8 cellular contexts compared by ENCODE assay signal in genomic region chr6:32970413-32971244, GRCh38. TPM values are rescaled to one million over a fixed set of nuclear protein-coding genes. Genes with fewer than 3 reads are reported as not detected.
DNase-seq lines count a peak whose midpoint lies in the region; ATAC-seq and TF ChIP-seq lines count a peak whose summit lies in the region.

No MANE protein-coding gene starts in this region.

- H3K27me3 Mint-ChIP-seq in CD8-positive, alpha-beta memory T cell = peaks cover 0 to 19% of the 10 kb centered on the region in 2 donors
- no peaks in the 10 kb centered on the region for H3K27me3 Mint-ChIP-seq in activated T-helper 2 cell treated with anti-CD3 and anti-CD28 coated beads, Interferon-gamma antibody, Interleukin-2, Interleukin-4, amounts not matched to agents 10 μg/mL and 5 μg/mL and 100 μg/mL, durations not matched to agents 14 hours and 24 hours and 36 hours (ENCODE audit: low read depth)
- H3K27me3 Mint-ChIP-seq in natural killer cell (ENCODE audit: low read depth in 2 of 2) = no peaks in the 10 kb centered on the region

- peak overlapping the region; percentile 97 to 100 (median 99) for H3K27ac Mint-ChIP-seq in CD8-positive, alpha-beta memory T cell
- H3K27ac Mint-ChIP-seq in activated T-helper 2 cell treated with anti-CD3 and anti-CD28 coated beads, Interferon-gamma antibody, Interleukin-2, Interleukin-4, amounts not matched to agents 10 μg/mL and 5 μg/mL and 100 μg/mL, durations not matched to agents 14 hours and 24 hours and 36 hours = peak overlapping the region; percentile 98
- peak overlapping the region; percentile 91 to 97 for H3K27ac Mint-ChIP-seq in natural killer cell

- peaks cover 33% of the 10 kb centered on the region for H3K4me1 ChIP-seq in CD8-positive, alpha-beta memory T cell (ENCODE audit: insufficient read depth, low read length)
- H3K4me1 ChIP-seq in HUES48 (ENCODE audit: control insufficient read depth, insufficient read depth, low read length) (peaks cover 12% of the 10 kb centered on the region; the same call in 1 of the 2 replicates), Panc1 (ENCODE audit: control insufficient read depth, insufficient read depth, low read length) (peaks cover 19% of the 10 kb centered on the region)

- in situ Hi-C loops in Panc1 (cut with HindIII; ENCODE audit: low pct_unique_long_range_greater_than_20kb, low sequenced_read_pairs) = no loop called here

- H3K4me3 ChIP-seq in CD8-positive, alpha-beta memory T cell (ENCODE audit: low read length) = peak overlapping the region; percentile 96
- H3K4me3 ChIP-seq in HUES48 (ENCODE audit: low read depth, low read length) (peak overlapping the region; percentile 89), Panc1 (ENCODE audit: low read depth in 2 of 2, low read length in 2 of 2) (peak overlapping the region; percentile 88 to 100)

- no peaks in the 10 kb centered on the region for H3K9me3 ChIP-seq in CD8-positive, alpha-beta memory T cell (ENCODE audit: low read length)
- H3K9me3 ChIP-seq in HUES48 (ENCODE audit: control insufficient read depth, insufficient read depth, low read length) (no peaks in the 10 kb centered on the region), Panc1 (ENCODE audit: control insufficient read depth, insufficient read depth, low read depth, low read length) (no peaks in the 10 kb centered on the region)

- POLR2A ChIA-PET in CD8-positive, alpha-beta memory T cell (lab: Charles Lee) = interaction anchor here (0.5 to 8.8 kb wide), 14 partner anchors 11 to 1388 kb away, joined by 3 to 164 read pairs (median 40); partner anchors contain the start of genes HLA-DMA, HLA-DMB, LTB and PSMB8
- POLR2A ChIA-PET in Panc1 (lab: Charles Lee) = interaction anchor here (0.6 to 2.4 kb wide), 4 partner anchors 10 to 1129 kb away, joined by 3 to 26 read pairs (median 4); no protein-coding TSS in a partner anchor

- peaks cover 0 to 3% (median 0%) of the 10 kb centered on the region in 5 donors for H3K9me3 Mint-ChIP-seq in CD8-positive, alpha-beta memory T cell
- H3K9me3 Mint-ChIP-seq in activated T-helper 2 cell treated with anti-CD3 and anti-CD28 coated beads, Interferon-gamma antibody, Interleukin-2, Interleukin-4, amounts not matched to agents 10 μg/mL and 5 μg/mL and 100 μg/mL, durations not matched to agents 14 hours and 24 hours and 36 hours = no peaks in the 10 kb centered on the region
- no peaks in the 10 kb centered on the region for H3K9me3 Mint-ChIP-seq in natural killer cell

- H3K27me3 ChIP-seq in CD8-positive, alpha-beta memory T cell (ENCODE audit: insufficient read depth, low read length, poor library complexity, severe bottlenecking) = no peaks in the 10 kb centered on the region
- no peaks in the 10 kb centered on the region for H3K27me3 ChIP-seq in HUES48 (ENCODE audit: control insufficient read depth, insufficient read depth, low read length)
- no peaks in the 10 kb centered on the region for H3K27me3 ChIP-seq in Panc1 (ENCODE audit: control insufficient read depth, insufficient read depth, low read length)

- H3K36me3 Mint-ChIP-seq in CD8-positive, alpha-beta memory T cell = peaks cover 14 to 66% (median 16%) of the 10 kb centered on the region in 3 donors
- peaks cover 57% of the 10 kb centered on the region for H3K36me3 Mint-ChIP-seq in activated T-helper 2 cell treated with anti-CD3 and anti-CD28 coated beads, Interferon-gamma antibody, Interleukin-2, Interleukin-4, amounts not matched to agents 10 μg/mL and 5 μg/mL and 100 μg/mL, durations not matched to agents 14 hours and 24 hours and 36 hours (ENCODE audit: low read depth)
- H3K36me3 Mint-ChIP-seq in natural killer cell = peaks cover 20% of the 10 kb centered on the region

- H3K4me3 Mint-ChIP-seq in CD8-positive, alpha-beta memory T cell = peak overlapping the region; percentile 96 to 100 (median 97)
- peak overlapping the region; percentile 94 for H3K4me3 Mint-ChIP-seq in activated T-helper 2 cell treated with anti-CD3 and anti-CD28 coated beads, Interferon-gamma antibody, Interleukin-2, Interleukin-4, amounts not matched to agents 10 μg/mL and 5 μg/mL and 100 μg/mL, durations not matched to agents 14 hours and 24 hours and 36 hours (ENCODE audit: low read depth)
- H3K4me3 Mint-ChIP-seq in natural killer cell = peak overlapping the region; percentile 96

- peaks cover 18% of the 10 kb centered on the region for H3K36me3 ChIP-seq in CD8-positive, alpha-beta memory T cell (ENCODE audit: insufficient read depth, low read length)
- peaks cover 39% of the 10 kb centered on the region for H3K36me3 ChIP-seq in HUES48 (ENCODE audit: control insufficient read depth, insufficient read depth, low read length)
- H3K36me3 ChIP-seq in Panc1 (ENCODE audit: control insufficient read depth, insufficient read depth, low read length) = peaks cover 25% of the 10 kb centered on the region

- CTCF ChIA-PET in CD8-positive, alpha-beta memory T cell (lab: Charles Lee) = interaction anchor here (1.0 to 16.7 kb wide), 15 partner anchors 8 to 132 kb away, joined by 3 to 270 read pairs (median 13); partner anchors contain the start of genes HLA-DMA, PSMB9, TAP1 and TAP2
- CTCF ChIA-PET in Panc1 (lab: Charles Lee) = interaction anchor here (1.0 to 2.3 kb wide), 2 partner anchors 14 to 17 kb away, joined by 3 to 12 read pairs; partner anchors contain the start of gene HLA-DMA

- peak; percentile 49 to 81 (median 58) for DNase-seq in CD8-positive, alpha-beta memory T cell
- no peak for DNase-seq in Panc1 (ENCODE audit: low read depth, low spot score)
- peak; percentile 71 for DNase-seq in activated T-helper 2 cell treated with anti-CD3 and anti-CD28 coated beads, Interferon-gamma antibody, Interleukin-2, Interleukin-4, amounts not matched to agents 10 μg/mL and 5 μg/mL and 100 μg/mL, durations not matched to agents 14 hours and 24 hours and 36 hours (ENCODE audit: low spot score)
- peak; percentile 89 for DNase-seq in fibroblast of peridontal ligament (ENCODE audit: extremely low read depth)
- peak; percentile 58 for DNase-seq in natural killer cell
- peak; percentile 83 for DNase-seq in stimulated activated naive CD4-positive, alpha-beta T cell treated with Interleukin-2 at 50 U/mL for 16 hours (lab: John Stamatoyannopoulos, UW)

- H3K9ac ChIP-seq in HUES48 (ENCODE audit: low read depth, low read length) = peak overlapping the region; percentile 100

- TF ChIP-seq CTCF in Panc1 (IDR thresholded peaks at IDR 0.05) = no peak
- TF ChIP-seq CTCF in natural killer cell (IDR thresholded peaks at IDR 0.05) = no peak

- peak; percentile 15 for ATAC-seq in Panc1
- ATAC-seq in natural killer cell = no peak
- ATAC-seq in GM21515 (IDR thresholded peaks at IDR 0.05; ENCODE audit: unreplicated experiment) = no peak

- H3K27ac ChIP-seq in CD8-positive, alpha-beta memory T cell (ENCODE audit: low read depth, low read length) = peak overlapping the region; percentile 97
- H3K27ac ChIP-seq in HUES48 (ENCODE audit: low read depth, low read length) (peak overlapping the region; percentile 100), Panc1 (ENCODE audit: low read length) (peak overlapping the region; percentile 100)

- BruUV-seq in Panc1 (replicated peaks; lab: Mats Ljungman, UMichigan) = no TSS peak

- intact Hi-C loops in Panc1 (cut with micrococcal nuclease; ENCODE audit: unreplicated experiment) (no loop called here), natural killer cell (cut with micrococcal nuclease) (loop anchor here (5.0 kb wide), 2 partner anchors 773 to 793 kb away; partner anchors contain the start of genes AGPAT1 and RNF5)
- intact Hi-C loops in activated T-helper 2 cell treated with anti-CD3 and anti-CD28 coated beads, Interferon-gamma antibody, Interleukin-2, Interleukin-4, amounts not matched to agents 10 μg/mL and 5 μg/mL and 100 μg/mL, durations not matched to agents 14 hours and 24 hours and 36 hours (cut with micrococcal nuclease) = loop anchor here (2.0 to 5.0 kb wide), 8 partner anchors 76 to 793 kb away; partner anchors contain the start of genes AGPAT1, PHF1, PSMB8 and RNF5

- peaks cover 34 to 50% (median 40%) of the 10 kb centered on the region in 3 donors for H3K4me1 Mint-ChIP-seq in CD8-positive, alpha-beta memory T cell
- H3K4me1 Mint-ChIP-seq in activated T-helper 2 cell treated with anti-CD3 and anti-CD28 coated beads, Interferon-gamma antibody, Interleukin-2, Interleukin-4, amounts not matched to agents 10 μg/mL and 5 μg/mL and 100 μg/mL, durations not matched to agents 14 hours and 24 hours and 36 hours (ENCODE audit: low read depth) = peaks cover 24% of the 10 kb centered on the region
- H3K4me1 Mint-ChIP-seq in natural killer cell = peaks cover 75 to 83% of the 10 kb centered on the region in 2 donors

RNA-seq across cellular contexts. Expression of gene BRD2, which starts 2.2 kb away (rescaled TPM):
- total RNA-seq in CD8-positive, alpha-beta memory T cell = 100 to 1,000 TPM; 373 to 387 TPM
- polyA plus RNA-seq in CD8-positive, alpha-beta memory T cell = 89.9 TPM
- 209 TPM for total RNA-seq in Panc1 (2021; ENCODE audit: unreplicated experiment)
- polyA plus RNA-seq in Panc1 (2012; ENCODE audit: insufficient read length) = 161 TPM
- 295 and 306 TPM in 2 replicates for total RNA-seq in activated T-helper 2 cell treated with anti-CD3 and anti-CD28 coated beads, Interferon-gamma antibody, Interleukin-2, Interleukin-4, amounts not matched to agents 10 μg/mL and 5 μg/mL and 100 μg/mL, durations not matched to agents 14 hours and 24 hours and 36 hours
- total RNA-seq in natural killer cell = 100 to 1,000 TPM; 653 to 886 (median 714) TPM

RNA-seq across cellular contexts. Expression of gene HLA-DMA, which starts 17.7 kb away (rescaled TPM):
- total RNA-seq in CD8-positive, alpha-beta memory T cell = 10 to 100 TPM; 14.0 to 16.5 TPM
- 35.0 TPM for polyA plus RNA-seq in CD8-positive, alpha-beta memory T cell
- total RNA-seq in Panc1 (2021; ENCODE audit: unreplicated experiment) = 2.8 TPM
- polyA plus RNA-seq in Panc1 (2012; ENCODE audit: insufficient read length) = 1.3 TPM
- 15.9 and 19.0 TPM in 2 replicates for total RNA-seq in activated T-helper 2 cell treated with anti-CD3 and anti-CD28 coated beads, Interferon-gamma antibody, Interleukin-2, Interleukin-4, amounts not matched to agents 10 μg/mL and 5 μg/mL and 100 μg/mL, durations not matched to agents 14 hours and 24 hours and 36 hours
- 10 to 100 TPM; 39.2 to 57.5 (median 48.1) TPM for total RNA-seq in natural killer cell

RNA-seq across cellular contexts. Expression of gene HLA-DMB, which starts 29.8 kb away (rescaled TPM):
- total RNA-seq in CD8-positive, alpha-beta memory T cell = 1 to 10 TPM; 4.3 to 5.3 TPM
- polyA plus RNA-seq in CD8-positive, alpha-beta memory T cell = 25.6 TPM
- total RNA-seq in Panc1 (2021; ENCODE audit: unreplicated experiment) (0.44 TPM), natural killer cell (10 to 100 TPM; 19.5 to 28.1 (median 23.0) TPM)
- polyA plus RNA-seq in Panc1 (2012; ENCODE audit: insufficient read length) = not detected
- total RNA-seq in activated T-helper 2 cell treated with anti-CD3 and anti-CD28 coated beads, Interferon-gamma antibody, Interleukin-2, Interleukin-4, amounts not matched to agents 10 μg/mL and 5 μg/mL and 100 μg/mL, durations not matched to agents 14 hours and 24 hours and 36 hours = 1.3 and 1.4 TPM in 2 replicates

RNA-seq across cellular contexts. Expression of gene HLA-DOA, which starts 38.8 kb away (rescaled TPM):
- 1 to 10 TPM; 6.7 to 6.9 TPM for total RNA-seq in CD8-positive, alpha-beta memory T cell
- 12.0 TPM for polyA plus RNA-seq in CD8-positive, alpha-beta memory T cell
- total RNA-seq in Panc1 (2021; ENCODE audit: unreplicated experiment) (0.08 TPM), natural killer cell (1 to 10 TPM; 1.2 to 4.3 (median 3.6) TPM)
- not detected for polyA plus RNA-seq in Panc1 (2012; ENCODE audit: insufficient read length)
- total RNA-seq in activated T-helper 2 cell treated with anti-CD3 and anti-CD28 coated beads, Interferon-gamma antibody, Interleukin-2, Interleukin-4, amounts not matched to agents 10 μg/mL and 5 μg/mL and 100 μg/mL, durations not matched to agents 14 hours and 24 hours and 36 hours = 0.28 and 0.37 TPM in 2 replicates
